In the genomic region with DNA sequence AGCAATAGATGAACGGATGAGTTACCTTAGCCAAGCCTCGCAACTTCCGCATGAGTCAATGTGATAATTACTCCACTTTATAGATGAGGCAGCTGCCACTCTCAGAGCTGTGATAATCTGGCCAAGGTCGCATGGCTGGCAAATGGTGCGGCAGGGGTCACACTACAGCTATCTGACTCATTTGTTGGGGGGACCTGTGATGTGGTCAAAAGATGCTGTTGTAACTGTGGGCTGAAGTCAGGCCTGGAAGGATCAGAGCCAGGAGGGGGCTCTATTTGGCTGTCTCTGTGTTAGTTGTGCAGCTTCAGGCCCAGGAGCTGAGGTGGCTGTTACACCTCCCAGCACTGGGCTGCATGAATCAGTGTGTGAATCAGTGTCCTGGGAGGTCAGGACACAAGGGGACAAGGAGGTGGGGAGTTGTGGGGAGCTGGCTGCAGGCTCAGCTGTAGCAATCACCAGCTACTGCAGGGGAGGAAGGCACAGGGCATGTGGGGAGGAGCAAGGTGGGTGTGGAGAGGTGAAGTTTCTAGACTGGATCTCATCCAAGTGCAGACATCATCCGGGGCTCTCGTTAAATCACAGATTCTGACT, we compare ENCODE assay signal across 13 cellular contexts.
DNase-seq lines count a peak whose midpoint lies in the region; ATAC-seq and TF ChIP-seq lines count a peak whose summit lies in the region.
"Had no signal": no experiment of that assay in that cellular context is flagged by ENCODE, and none has a peak within 500 bp of the region (broad histone marks: within the 10 kb centered on the region; RNA-seq: fewer than 3 reads in every experiment).

No MANE protein-coding gene starts in this region.

- no peak for ATAC-seq in GM21619 (IDR thresholded peaks at IDR 0.05; ENCODE audit: unreplicated experiment)
- ATAC-seq: heart left ventricle had no signal

- peaks cover 19% of the 10 kb centered on the region for H3K4me1 Mint-ChIP-seq in nephron

- peak overlapping the region; percentile 80 for H3K27ac ChIP-seq in caudate nucleus (ENCODE audit: low read depth, low read length)
- H3K27ac ChIP-seq: heart left ventricle, sigmoid colon, upper lobe of left lung had no signal

- TF ChIP-seq CTCF in nephron (IDR thresholded peaks at IDR 0.05; ENCODE audit: unreplicated experiment in 3 of 3): no peak

- H3K36me3 Mint-ChIP-seq in nephron (ENCODE audit: low read depth): no peaks in the 10 kb centered on the region

- H3K27ac Mint-ChIP-seq in nephron: peak overlapping the region in 2 of 3 experiments; percentile 55 to 58

- DNase-seq in EH (ENCODE audit: low read depth) (peak; percentile 71), NCI-H1694 (lab: John Stamatoyannopoulos, UW) (peak; percentile 36), caudate nucleus (lab: John Stamatoyannopoulos, UW) (peak in 40 of 61 donors; percentile 17 to 85 (median 47)), inferior parietal cortex (ENCODE audit: extremely low spot score) (no peak)
- no peak for DNase-seq in stimulated activated CD4-positive, alpha-beta T cell treated with anti-CD3 and anti-CD28 coated beads, Interleukin-4, amount 100 ng/mL, for 4 hours
- DNase-seq in activated naive CD4-positive, alpha-beta T cell treated with Interleukin-2 at 50 U/mL for 16 hours: no peak
- DNase-seq: activated T-cell treated with anti-CD3 and anti-CD28 coated beads for 4 hours, heart left ventricle, NCI-H510A treated with DMSO at 0.1 percent for 48 hours, sigmoid colon, upper lobe of left lung had no signal

- H3K4me3 Mint-ChIP-seq in nephron: no peak overlapping the region

- H3K27me3 Mint-ChIP-seq in nephron (ENCODE audit: low read depth): peaks cover 26% of the 10 kb centered on the region

- peaks cover 3% of the 10 kb centered on the region for H3K9me3 Mint-ChIP-seq in nephron

Comparison
In these comparisons a context has a peak if more than half of its experiments do, and no peak if none do; other contexts are left out.
1. DNase-seq: peak in EH (single experiment), NCI-H1694 (single experiment) and caudate nucleus (40 of 61); none in inferior parietal cortex (single experiment), stimulated activated CD4-positive, alpha-beta T cell treated with anti-CD3 and anti-CD28 coated beads, Interleukin-4, amount 100 ng/mL, for 4 hours (0 of 2) and activated naive CD4-positive, alpha-beta T cell treated with Interleukin-2 at 50 U/mL for 16 hours (single experiment).